Comparison of ENCODE assay signal across 8 cellular contexts in the genomic region with DNA sequence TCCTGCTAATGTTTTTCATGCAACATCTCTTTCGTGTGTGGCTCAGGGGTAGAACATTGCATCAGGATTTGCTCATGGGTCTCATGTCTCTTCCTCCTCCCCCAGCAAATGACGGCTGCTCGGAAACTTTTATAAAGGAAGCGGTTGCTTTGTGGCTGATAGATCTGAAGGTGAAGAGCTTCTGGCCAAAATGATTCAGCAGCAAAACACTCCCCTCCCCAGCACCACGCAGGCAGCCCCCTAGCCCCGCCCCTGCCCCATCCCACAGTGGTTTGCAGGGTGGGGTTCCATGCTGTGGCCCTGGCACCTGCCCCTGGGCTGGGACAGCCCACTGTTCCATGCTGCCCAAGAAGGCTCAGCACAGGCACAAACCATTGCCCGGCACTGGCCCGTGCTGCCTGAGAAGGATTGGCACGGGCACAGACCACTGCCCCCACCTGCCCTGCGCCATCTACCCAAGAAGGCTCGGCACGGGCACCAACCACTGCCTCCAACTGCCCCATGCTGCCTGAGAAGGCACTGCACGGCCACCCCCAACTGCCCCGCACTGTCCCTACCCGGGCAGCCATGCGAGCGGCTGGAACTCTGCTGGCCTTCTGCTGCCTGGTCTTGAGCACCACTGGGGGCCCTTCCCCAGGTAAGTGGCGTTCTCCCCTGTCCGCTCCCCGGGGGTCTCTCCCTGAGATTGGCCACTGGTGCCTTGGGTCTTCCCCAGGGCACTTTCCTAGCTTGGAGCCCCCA. TPM values are rescaled to one million over a fixed set of nuclear protein-coding genes. Genes with fewer than 3 reads are reported as not detected.
A peak's percentile ranks its signal among the peaks of the same experiment; 100 is the strongest.
DNase-seq lines count a peak whose midpoint lies in the region; ATAC-seq and TF ChIP-seq lines count a peak whose summit lies in the region.

A gene with protein sequence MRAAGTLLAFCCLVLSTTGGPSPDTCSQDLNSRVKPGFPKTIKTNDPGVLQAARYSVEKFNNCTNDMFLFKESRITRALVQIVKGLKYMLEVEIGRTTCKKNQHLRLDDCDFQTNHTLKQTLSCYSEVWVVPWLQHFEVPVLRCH (plus strand): TSS at position 331 of the 741 bp plus-strand sequence. CDS start 237 bp downstream, at position 568.

- peaks cover 2% of the 10 kb centered on the region for H3K4me1 ChIP-seq in lower lobe of right lung

- peak within 1 kb of the TSS; percentile 44 for H3K4me3 Mint-ChIP-seq in stimulated activated memory B cell treated with anti-CD40 and anti-IgM and Interleukin-4, amounts not matched to agents 10 μg/mL and 1 μg/mL and 100 μg/mL, for 72 hours
- H3K4me3 Mint-ChIP-seq in glutamatergic neuron (ENCODE audit: unreplicated experiment) = no peak within 1 kb of the TSS

- peaks cover 39% of the 10 kb centered on the region for H3K27me3 Mint-ChIP-seq in stimulated activated memory B cell treated with anti-CD40 and anti-IgM and Interleukin-4, amounts not matched to agents 10 μg/mL and 1 μg/mL and 100 μg/mL, for 72 hours
- H3K27me3 Mint-ChIP-seq in glutamatergic neuron (ENCODE audit: unreplicated experiment) = peaks cover 3% of the 10 kb centered on the region

- no peaks in the 10 kb centered on the region for H3K36me3 ChIP-seq in lower lobe of right lung

- ATAC-seq in GM18511 (IDR thresholded peaks at IDR 0.05; ENCODE audit: unreplicated experiment) (peak; percentile 83), lower lobe of right lung (peak; percentile 75 to 86)
- ATAC-seq in stimulated activated memory B cell treated with anti-CD40 and anti-IgM and Interleukin-4, amounts not matched to agents 10 μg/mL and 1 μg/mL and 100 μg/mL, for 72 hours = peak; percentile 84

- TF ChIP-seq CTCF in lower lobe of right lung (IDR thresholded peaks at IDR 0.05) (no peak), glutamatergic neuron (IDR thresholded peaks at IDR 0.05; ENCODE audit: partially characterized antibody, unreplicated experiment) (no peak)

- peaks cover 6% of the 10 kb centered on the region for H3K36me3 Mint-ChIP-seq in stimulated activated memory B cell treated with anti-CD40 and anti-IgM and Interleukin-4, amounts not matched to agents 10 μg/mL and 1 μg/mL and 100 μg/mL, for 72 hours
- H3K36me3 Mint-ChIP-seq in glutamatergic neuron (ENCODE audit: unreplicated experiment) = peaks cover 25% of the 10 kb centered on the region

- DNase-seq in NCI-H226 (peak; percentile 21), activated T-cell treated with anti-CD3 and anti-CD28 coated beads for 48 hours (ENCODE audit: low read depth) (peak; percentile 80), lower lobe of right lung (peak; percentile 62), HCEC 1CT (no peak), glutamatergic neuron (no peak), NCI-H187 treated with DMSO at 0.1 percent for 48 hours (lab: John Stamatoyannopoulos, UW) (no peak)

- H3K9me3 Mint-ChIP-seq in stimulated activated memory B cell treated with anti-CD40 and anti-IgM and Interleukin-4, amounts not matched to agents 10 μg/mL and 1 μg/mL and 100 μg/mL, for 72 hours = peaks cover 26% of the 10 kb centered on the region
- H3K9me3 Mint-ChIP-seq in glutamatergic neuron (ENCODE audit: unreplicated experiment) = peaks cover 11% of the 10 kb centered on the region

- peaks cover 6% of the 10 kb centered on the region for H3K9me3 ChIP-seq in lower lobe of right lung

- H3K27ac Mint-ChIP-seq in stimulated activated memory B cell treated with anti-CD40 and anti-IgM and Interleukin-4, amounts not matched to agents 10 μg/mL and 1 μg/mL and 100 μg/mL, for 72 hours = no peak within 1 kb of the TSS
- no peak within 1 kb of the TSS for H3K27ac Mint-ChIP-seq in glutamatergic neuron (ENCODE audit: unreplicated experiment)

- intact Hi-C loops in lower lobe of right lung (cut with DNase I) = no loop called here

- H3K27ac ChIP-seq in lower lobe of right lung = peak within 1 kb of the TSS; percentile 76

- peaks cover 9% of the 10 kb centered on the region for H3K4me1 Mint-ChIP-seq in stimulated activated memory B cell treated with anti-CD40 and anti-IgM and Interleukin-4, amounts not matched to agents 10 μg/mL and 1 μg/mL and 100 μg/mL, for 72 hours
- peaks cover 13% of the 10 kb centered on the region for H3K4me1 Mint-ChIP-seq in glutamatergic neuron (ENCODE audit: low read depth, unreplicated experiment)

- peaks cover 9% of the 10 kb centered on the region for H3K27me3 ChIP-seq in lower lobe of right lung (ENCODE audit: low read depth)

- H3K4me3 ChIP-seq in lower lobe of right lung = peak within 1 kb of the TSS; percentile 39

RNA-seq across cellular contexts. Expression of the gene that starts here (rescaled TPM):
- total RNA-seq in lower lobe of right lung (11.7 TPM), glutamatergic neuron (ENCODE audit: unreplicated experiment) (not detected)

Comparison
In these comparisons a context has a peak if more than half of its experiments do, and no peak if none do; other contexts are left out.
1. RNA of the gene that starts here (total RNA-seq): 11.7 TPM in lower lobe of right lung (single experiment); not detected in glutamatergic neuron (single experiment); every median in the first group is over 10 times any median in the second.
2. DNase-seq: peak in NCI-H226 (single experiment), activated T-cell treated with anti-CD3 and anti-CD28 coated beads for 48 hours (single experiment) and lower lobe of right lung (single experiment); none in HCEC 1CT (single experiment), glutamatergic neuron (single experiment) and NCI-H187 treated with DMSO at 0.1 percent for 48 hours (single experiment).
3. Peak in every context shown above with its lines, with median percentiles within 50 percentile points of each other: ATAC-seq.